Comparison of ENCODE assay signal across 23 cellular contexts in the genomic region with DNA sequence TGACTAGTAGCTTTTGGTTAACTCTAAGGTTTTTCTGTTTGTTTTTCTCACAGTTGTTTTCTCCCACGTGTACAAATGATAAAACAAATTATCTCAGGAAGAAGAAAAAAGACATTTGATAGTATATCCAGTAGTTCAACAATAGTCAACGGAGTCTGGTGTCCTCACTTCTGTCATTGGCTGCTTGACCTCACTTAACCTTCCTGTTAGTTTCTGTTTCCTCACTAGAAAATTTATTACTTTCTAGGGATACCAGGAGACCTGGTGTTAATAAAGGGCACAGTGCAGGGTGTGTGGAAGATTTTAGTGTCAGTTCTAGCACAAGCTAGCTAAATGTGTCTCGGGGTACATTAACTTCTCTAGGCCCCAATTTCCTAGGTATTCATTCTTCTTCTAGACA.
DNase-seq lines count a peak whose midpoint lies in the region; ATAC-seq and TF ChIP-seq lines count a peak whose summit lies in the region.
"Had no signal": no experiment of that assay in that cellular context is flagged by ENCODE, and none has a peak within 500 bp of the region (broad histone marks: within the 10 kb centered on the region; RNA-seq: fewer than 3 reads in every experiment).

No MANE protein-coding gene starts in this region.

- H3K27ac ChIP-seq in KOPT-K1 (ENCODE audit: low read depth, low read length, poor library complexity, severe bottlenecking) (peak overlapping the region; percentile 100), left ventricle myocardium inferior (replicated peaks) (no peak overlapping the region)
- H3K27ac ChIP-seq: SJSA1 had no signal

- no peaks in the 10 kb centered on the region for H3K9me3 Mint-ChIP-seq in activated CD4-positive, alpha-beta T cell treated with anti-CD3 and anti-CD28 coated beads, Interleukin-2, amount 10 ng/mL, durations not matched to agents 24 days and 14 days
- H3K9me3 Mint-ChIP-seq in activated naive CD8-positive, alpha-beta T cell treated with anti-CD3 and anti-CD28 coated beads, Interleukin-2, amount 10 ng/mL, durations not matched to agents 7 days and 5 days = no peaks in the 10 kb centered on the region
- H3K9me3 Mint-ChIP-seq in natural killer cell treated with Interleukin-12 subunit alpha and Interleukin-12 subunit beta and Interleukin-15 and Interleukin-18, amount 100 ng/mL, for 72 hours = no peaks in the 10 kb centered on the region
- H3K9me3 Mint-ChIP-seq: brain, nephron had no signal

- H3K4me3 Mint-ChIP-seq in activated CD4-positive, alpha-beta T cell treated with anti-CD3 and anti-CD28 coated beads, Interleukin-2, amount 10 ng/mL, durations not matched to agents 24 days and 14 days = peak overlapping the region; percentile 44
- peak overlapping the region; percentile 84 for H3K4me3 Mint-ChIP-seq in activated naive CD8-positive, alpha-beta T cell treated with anti-CD3 and anti-CD28 coated beads, Interleukin-2, amount 10 ng/mL, durations not matched to agents 7 days and 5 days
- H3K4me3 Mint-ChIP-seq in natural killer cell treated with Interleukin-12 subunit alpha and Interleukin-12 subunit beta and Interleukin-15 and Interleukin-18, amount 100 ng/mL, for 72 hours = peak overlapping the region; percentile 96
- H3K4me3 Mint-ChIP-seq: brain, nephron had no signal

- H3K27ac Mint-ChIP-seq in activated CD4-positive, alpha-beta T cell treated with anti-CD3 and anti-CD28 coated beads, Interleukin-2, amount 10 ng/mL, durations not matched to agents 24 days and 14 days = peak overlapping the region; percentile 96
- H3K27ac Mint-ChIP-seq in activated naive CD8-positive, alpha-beta T cell treated with anti-CD3 and anti-CD28 coated beads, Interleukin-2, amount 10 ng/mL, durations not matched to agents 7 days and 5 days = peak overlapping the region; percentile 84
- H3K27ac Mint-ChIP-seq in natural killer cell treated with Interleukin-12 subunit alpha and Interleukin-12 subunit beta and Interleukin-15 and Interleukin-18, amount 100 ng/mL, for 72 hours = peak overlapping the region; percentile 86 to 91
- H3K27ac Mint-ChIP-seq: brain, nephron had no signal

- no peak for TF ChIP-seq CTCF in left ventricle myocardium inferior (IDR thresholded peaks at IDR 0.05; ENCODE audit: borderline replicate concordance)

- H3K36me3 ChIP-seq in KOPT-K1 (ENCODE audit: insufficient read depth, low read length) = no peaks in the 10 kb centered on the region
- no peaks in the 10 kb centered on the region for H3K36me3 ChIP-seq in left ventricle myocardium inferior
- H3K36me3 ChIP-seq: esophagus squamous epithelium, SJSA1, uterus had no signal

- intact Hi-C loops in activated CD4-positive, alpha-beta T cell treated with anti-CD3 and anti-CD28 coated beads, Interleukin-2, amount 10 ng/mL, durations not matched to agents 24 days and 14 days (cut with micrococcal nuclease) = no loop called here
- intact Hi-C loops in left ventricle myocardium inferior (cut with micrococcal nuclease) = no loop called here

- H3K4me1 ChIP-seq in left ventricle myocardium inferior = peaks cover 72% of the 10 kb centered on the region
- H3K4me1 ChIP-seq: uterus had no signal

- no peak for ATAC-seq in activated naive CD8-positive, alpha-beta T cell treated with anti-CD3 and anti-CD28 coated beads, Interleukin-2, amount 10 ng/mL, durations not matched to agents 7 days and 5 days (ENCODE audit: low read depth)
- ATAC-seq in natural killer cell treated with Interleukin-12 subunit alpha and Interleukin-12 subunit beta and Interleukin-15 and Interleukin-18, amount 100 ng/mL, for 72 hours = no peak
- ATAC-seq: HCT116 had no signal

- H3K4me3 ChIP-seq in left ventricle myocardium inferior = no peak overlapping the region
- H3K4me3 ChIP-seq: dorsolateral prefrontal cortex, esophagus squamous epithelium, SJSA1, uterus had no signal

- POLR2A ChIA-PET in activated naive CD8-positive, alpha-beta T cell treated with anti-CD3 and anti-CD28 coated beads, Interleukin-2, amount 10 ng/mL, durations not matched to agents 7 days and 5 days (lab: Charles Lee) = interaction anchor here (0.6 to 2.4 kb wide), 3 partner anchors 15 to 116 kb away, joined by 3 to 8 read pairs (median 6); a partner anchor contains a TSS

- H3K27me3 ChIP-seq in left ventricle myocardium inferior (ENCODE audit: low read depth) = no peaks in the 10 kb centered on the region
- H3K27me3 ChIP-seq: esophagus squamous epithelium, uterus had no signal

- DNase-seq in activated CD4-positive, alpha-beta T cell treated with anti-CD3 and anti-CD28 coated beads, Interleukin-2, amount 10 ng/mL, durations not matched to agents 24 days and 14 days = no peak
- no peak for DNase-seq in activated CD4-positive, alpha-beta T cell treated with anti-CD3 and anti-CD28 coated beads, Interleukin-2, amount 50 U/mL, for 4 hours
- no peak for DNase-seq in activated naive CD8-positive, alpha-beta T cell treated with anti-CD3 and anti-CD28 coated beads, Interleukin-2, amount 10 ng/mL, durations not matched to agents 7 days and 5 days
- DNase-seq in natural killer cell treated with Interleukin-12 subunit alpha and Interleukin-12 subunit beta and Interleukin-15 and Interleukin-18, amount 100 ng/mL, for 72 hours (ENCODE audit: low spot score) = no peak
- DNase-seq in middle frontal gyrus (ENCODE audit: extremely low spot score, low spot score) (no peak), MV-4-11 (lab: John Stamatoyannopoulos, UW) (no peak), left ventricle myocardium inferior (no peak)
- DNase-seq: activated CD4-positive, alpha-beta T cell treated with anti-CD3 and anti-CD28 coated beads for 4 hours; activated effector memory CD4-positive, alpha-beta T cell treated with Interleukin-2 at 50 U/mL for 16 hours; dorsolateral prefrontal cortex; EL; esophagus squamous epithelium; KG1; mammary epithelial cell; NCI-H1092; stimulated activated CD4-positive, alpha-beta T cell treated with anti-CD3 and anti-CD28 coated beads, Interleukin-15, amount 100 ng/mL, for 24 hours; stimulated activated naive CD4-positive, alpha-beta T cell; uterus had no signal

- peaks cover 25% of the 10 kb centered on the region for H3K36me3 Mint-ChIP-seq in activated CD4-positive, alpha-beta T cell treated with anti-CD3 and anti-CD28 coated beads, Interleukin-2, amount 10 ng/mL, durations not matched to agents 24 days and 14 days (ENCODE audit: low read depth)
- H3K36me3 Mint-ChIP-seq in activated naive CD8-positive, alpha-beta T cell treated with anti-CD3 and anti-CD28 coated beads, Interleukin-2, amount 10 ng/mL, durations not matched to agents 7 days and 5 days = peaks cover 27% of the 10 kb centered on the region
- H3K36me3 Mint-ChIP-seq in natural killer cell treated with Interleukin-12 subunit alpha and Interleukin-12 subunit beta and Interleukin-15 and Interleukin-18, amount 100 ng/mL, for 72 hours = peaks cover 14% of the 10 kb centered on the region
- H3K36me3 Mint-ChIP-seq: brain had no signal

- H3K9me3 ChIP-seq in KOPT-K1 (ENCODE audit: insufficient read depth, low read length, poor library complexity, severe bottlenecking) (no peaks in the 10 kb centered on the region), left ventricle myocardium inferior (replicated peaks) (no peaks in the 10 kb centered on the region)
- H3K9me3 ChIP-seq: esophagus squamous epithelium, SJSA1, uterus had no signal

- H3K4me1 Mint-ChIP-seq in activated CD4-positive, alpha-beta T cell treated with anti-CD3 and anti-CD28 coated beads, Interleukin-2, amount 10 ng/mL, durations not matched to agents 24 days and 14 days = peaks cover 75% of the 10 kb centered on the region
- peaks cover 78% of the 10 kb centered on the region for H3K4me1 Mint-ChIP-seq in activated naive CD8-positive, alpha-beta T cell treated with anti-CD3 and anti-CD28 coated beads, Interleukin-2, amount 10 ng/mL, durations not matched to agents 7 days and 5 days
- H3K4me1 Mint-ChIP-seq in natural killer cell treated with Interleukin-12 subunit alpha and Interleukin-12 subunit beta and Interleukin-15 and Interleukin-18, amount 100 ng/mL, for 72 hours (ENCODE audit: low read depth in 2 of 2) = peaks cover 69 to 86% of the 10 kb centered on the region in 2 donors

- no peaks in the 10 kb centered on the region for H3K27me3 Mint-ChIP-seq in activated CD4-positive, alpha-beta T cell treated with anti-CD3 and anti-CD28 coated beads, Interleukin-2, amount 10 ng/mL, durations not matched to agents 24 days and 14 days
- no peaks in the 10 kb centered on the region for H3K27me3 Mint-ChIP-seq in activated naive CD8-positive, alpha-beta T cell treated with anti-CD3 and anti-CD28 coated beads, Interleukin-2, amount 10 ng/mL, durations not matched to agents 7 days and 5 days
- H3K27me3 Mint-ChIP-seq in natural killer cell treated with Interleukin-12 subunit alpha and Interleukin-12 subunit beta and Interleukin-15 and Interleukin-18, amount 100 ng/mL, for 72 hours = no peaks in the 10 kb centered on the region

Comparison
In these comparisons a context has a peak if more than half of its experiments do, and no peak if none do; other contexts are left out.
1. H3K4me3 Mint-ChIP-seq: peak in every context shown above with its lines; median percentile 96 in natural killer cell treated with Interleukin-12 subunit alpha and Interleukin-12 subunit beta and Interleukin-15 and Interleukin-18, amount 100 ng/mL, for 72 hours; 84 in activated naive CD8-positive, alpha-beta T cell treated with anti-CD3 and anti-CD28 coated beads, Interleukin-2, amount 10 ng/mL, durations not matched to agents 7 days and 5 days; 44 in activated CD4-positive, alpha-beta T cell treated with anti-CD3 and anti-CD28 coated beads, Interleukin-2, amount 10 ng/mL, durations not matched to agents 24 days and 14 days.